Comparison of ENCODE assay signal across 27 cellular contexts in genomic region chr1:183178490-183178889, GRCh38. TPM values are rescaled to one million over a fixed set of nuclear protein-coding genes. Genes with fewer than 3 reads are reported as not detected.
DNase-seq lines count a peak whose midpoint lies in the region; ATAC-seq and TF ChIP-seq lines count a peak whose summit lies in the region.
"Had no signal": no experiment of that assay in that cellular context is flagged by ENCODE, and none has a peak within 500 bp of the region (broad histone marks: within the 10 kb centered on the region; RNA-seq: fewer than 3 reads in every experiment).

No MANE protein-coding gene starts in this region.

- POLR2A ChIA-PET in HCT116 (lab: Charles Lee), result no interaction called here
- POLR2A ChIA-PET in WTC11 (lab: Charles Lee), result no interaction called here

- no peak overlapping the region for H3K4me3 Mint-ChIP-seq in WTC11
- H3K4me3 Mint-ChIP-seq: activated naive CD8-positive, alpha-beta T cell treated with anti-CD3 and anti-CD28 coated beads, Interleukin-2, amount 10 ng/mL, durations not matched to agents 7 days and 5 days; activated T-cell treated with anti-CD3 and anti-CD28 coated beads, Interleukin-2, amount 50 U/mL, for 4 hours; central memory CD8-positive, alpha-beta T cell; type B pancreatic cell had no signal

- H3K79me2 ChIP-seq in HCT116 (ENCODE audit: insufficient read depth, low read length), result no peaks in the 10 kb centered on the region

- H3K4me1 ChIP-seq in HCT116 (ENCODE audit: control insufficient read depth in 1 of 2, insufficient read depth in 2 of 2, low read length in 2 of 2) (peaks cover 5 to 12% of the 10 kb centered on the region in 2 experiments; a peak in 3 of 4 replicates), thoracic aorta (ENCODE audit: control insufficient read depth in 1 of 2, low read depth in 2 of 2) (peaks cover 14 to 44% of the 10 kb centered on the region in 2 donors)

- ATAC-seq in HCT116, result no peak
- no peak for ATAC-seq in thoracic aorta (ENCODE audit: insufficient number of reproducible peaks, low FRiP score, low read depth)
- no peak for ATAC-seq in WTC11
- no peak for ATAC-seq in HG02642 (IDR thresholded peaks at IDR 0.05; ENCODE audit: poor library complexity, unreplicated experiment)
- ATAC-seq: activated T-cell treated with anti-CD3 and anti-CD28 coated beads, Interleukin-2, amount 50 U/mL, for 4 hours; left ventricle myocardium superior; Panc1; sciatic nerve had no signal

- no peaks in the 10 kb centered on the region for H3K36me3 Mint-ChIP-seq in WTC11
- H3K36me3 Mint-ChIP-seq: activated naive CD8-positive, alpha-beta T cell treated with anti-CD3 and anti-CD28 coated beads, Interleukin-2, amount 10 ng/mL, durations not matched to agents 7 days and 5 days; type B pancreatic cell had no signal

- H2AFZ ChIP-seq in HCT116 (ENCODE audit: low read depth, low read length, poor library complexity, severe bottlenecking), result peak overlapping the region; percentile 22

- intact Hi-C loops in HCT116 (cut with micrococcal nuclease), result no loop called here

- CTCF ChIA-PET in HCT116 (lab: Charles Lee) (no interaction called here), WTC11 (lab: Charles Lee) (no interaction called here)

- H3K9me3 ChIP-seq in HCT116 (ENCODE audit: control insufficient read depth in 1 of 2, insufficient read depth in 1 of 2, low read depth in 1 of 2, low read length in 2 of 2) (no peaks in the 10 kb centered on the region), thoracic aorta (no peaks in the 10 kb centered on the region)
- H3K9me3 ChIP-seq: esophagus squamous epithelium, SJCRH30 had no signal

- no peak overlapping the region for H3K4me3 ChIP-seq in HCT116 (replicated peaks in 1 of 2; ENCODE audit: low read depth in 1 of 2, low read length in 2 of 2)
- no peak overlapping the region for H3K4me3 ChIP-seq in cardiac fibroblast (replicated peaks in 1 of 2; ENCODE audit: low read depth in 2 of 2, low read length in 2 of 2)
- no peak overlapping the region for H3K4me3 ChIP-seq in thoracic aorta
- H3K4me3 ChIP-seq: esophagus squamous epithelium, SJCRH30 had no signal

- TF ChIP-seq CTCF in HCT116 (IDR thresholded peaks at IDR 0.05 in 2 of 3, conservative IDR thresholded peaks at IDR 0.05 in 1 of 3; ENCODE audit: borderline replicate concordance in 1 of 3, insufficient read depth in 1 of 3, low read depth in 2 of 3, low read length in 2 of 3), result no peak
- TF ChIP-seq CTCF in cardiac fibroblast (IDR thresholded peaks at IDR 0.05; ENCODE audit: low read depth, low read length), result no peak
- no peak for TF ChIP-seq CTCF in thoracic aorta (IDR thresholded peaks at IDR 0.05)
- TF ChIP-seq CTCF in WTC11 (IDR thresholded peaks at IDR 0.05), result no peak

- RAD21 ChIA-PET in HCT116 (lab: Charles Lee; ENCODE audit: low non-redundant PET in 1 of 2, low total read pairs in 2 of 2, uncharacterized antibody in 2 of 2, unreplicated experiment in 2 of 2), result no interaction called here

- peaks cover 18% of the 10 kb centered on the region for H3K4me1 Mint-ChIP-seq in WTC11
- H3K4me1 Mint-ChIP-seq: central memory CD8-positive, alpha-beta T cell had no signal

- no peak overlapping the region for H3K27ac Mint-ChIP-seq in WTC11
- H3K27ac Mint-ChIP-seq: activated naive CD8-positive, alpha-beta T cell treated with anti-CD3 and anti-CD28 coated beads, Interleukin-2, amount 10 ng/mL, durations not matched to agents 7 days and 5 days; type B pancreatic cell had no signal

- no peak for TF ChIP-seq RAD21 in HCT116 (IDR thresholded peaks at IDR 0.05; ENCODE audit: low read depth)

- no peak overlapping the region for H3K9ac ChIP-seq in HCT116 (ENCODE audit: low read length)

- no peaks in the 10 kb centered on the region for H3K27me3 Mint-ChIP-seq in WTC11 (ENCODE audit: low read depth)
- H3K27me3 Mint-ChIP-seq: type B pancreatic cell had no signal

- no peak overlapping the region for H3K4me2 ChIP-seq in HCT116 (ENCODE audit: low read length)

- no peaks in the 10 kb centered on the region for H3K36me3 ChIP-seq in HCT116 (ENCODE audit: control insufficient read depth in 1 of 2, insufficient read depth in 2 of 2, low read length in 2 of 2)
- no peaks in the 10 kb centered on the region for H3K36me3 ChIP-seq in thoracic aorta
- H3K36me3 ChIP-seq: esophagus squamous epithelium, SJCRH30 had no signal

- no peak for TF ChIP-seq POLR2A in HCT116 (IDR thresholded peaks at IDR 0.05; ENCODE audit: borderline replicate concordance, extremely low read depth, insufficient read depth, insufficient read length)

- BruUV-seq in HCT116 (replicated peaks; lab: Mats Ljungman, UMichigan), result no TSS peak

- H3K27me3 ChIP-seq in HCT116 (ENCODE audit: insufficient read depth, low read length), result no peaks in the 10 kb centered on the region
- H3K27me3 ChIP-seq in thoracic aorta (replicated peaks; ENCODE audit: insufficient read depth), result no peaks in the 10 kb centered on the region
- H3K27me3 ChIP-seq: esophagus squamous epithelium, SJCRH30 had no signal

- no peaks in the 10 kb centered on the region for H3K9me2 ChIP-seq in HCT116 (ENCODE audit: insufficient read depth)

- H4K20me1 ChIP-seq in HCT116 (ENCODE audit: insufficient read depth), result no peaks in the 10 kb centered on the region

- H3K9me3 Mint-ChIP-seq in WTC11, result peaks cover 4% of the 10 kb centered on the region
- H3K9me3 Mint-ChIP-seq: activated naive CD8-positive, alpha-beta T cell treated with anti-CD3 and anti-CD28 coated beads, Interleukin-2, amount 10 ng/mL, durations not matched to agents 7 days and 5 days; activated T-cell treated with anti-CD3 and anti-CD28 coated beads, Interleukin-2, amount 50 U/mL, for 4 hours; central memory CD8-positive, alpha-beta T cell; type B pancreatic cell had no signal

- DNase-seq in HCT116 (ENCODE audit: low read depth, low spot score) (no peak), cardiac fibroblast (ENCODE audit: low read depth in 2 of 2) (peak; percentile 61 to 76), fibroblast of the conjunctiva (ENCODE audit: low read depth) (peak; percentile 21), thoracic aorta (ENCODE audit: low spot score) (no peak), WTC11 (ENCODE audit: low spot score) (no peak), RPMI8226 (no peak)
- DNase-seq: activated CD4-positive, CD25-positive, alpha-beta regulatory T cell; activated gamma-delta T cell treated with Interleukin-2 at 50 U/mL for 16 hours; activated naive CD8-positive, alpha-beta T cell treated with anti-CD3 and anti-CD28 coated beads, Interleukin-2, amount 10 ng/mL, durations not matched to agents 7 days and 5 days; activated T-cell treated with anti-CD3 and anti-CD28 coated beads, Interleukin-2, amount 50 U/mL, for 4 hours; DMS79 treated with DMSO at 0.1 percent for 48 hours; esophagus squamous epithelium; GF-D8; glutamatergic neuron; GOT3; left ventricle myocardium superior; NCI-H1092; NCI-H187; NCI-H446 treated with DMSO at 0.1 percent for 48 hours; NCI-H774; SJCRH30; stimulated activated CD4-positive, alpha-beta T cell treated with anti-CD3 and anti-CD28 coated beads, Interleukin-4, amount 100 ng/mL, for 24 hours had no signal

- H3K27ac ChIP-seq in HCT116 (ENCODE audit: low read depth, low read length), result no peak overlapping the region
- H3K27ac ChIP-seq in thoracic aorta, result peak overlapping the region; percentile 45 to 87
- H3K27ac ChIP-seq: esophagus squamous epithelium, SJCRH30 had no signal

TF ChIP-seq in HCT116, 20 proteins besides CTCF, POLR2A, EP300 and RAD21:
- TF ChIP-seq ZFX (IDR thresholded peaks at IDR 0.05) (no peak), ZNF274 (IDR thresholded peaks at IDR 0.05; ENCODE audit: low read depth, low read length) (no peak), ATF3 (IDR thresholded peaks at IDR 0.05) (no peak), CBX3 (IDR thresholded peaks at IDR 0.05; ENCODE audit: low read depth) (no peak), SP1 (IDR thresholded peaks at IDR 0.05; ENCODE audit: low read depth) (no peak), YY1 (IDR thresholded peaks at IDR 0.05; ENCODE audit: extremely low read depth, insufficient replicate concordance, low read depth, low read length) (no peak), POLR2AphosphoS5 (IDR thresholded peaks at IDR 0.05; ENCODE audit: low read depth, low read length) (no peak), MAX (IDR thresholded peaks at IDR 0.05) (no peak), SIN3A (IDR thresholded peaks at IDR 0.05; ENCODE audit: low read depth) (no peak), EZH2 (IDR thresholded peaks at IDR 0.05) (no peak), JUND (IDR thresholded peaks at IDR 0.05) (no peak)
TF ChIP-seq in HCT116: peak in this region for 0.

TF ChIP-seq in WTC11, 78 proteins besides CTCF, POLR2A, EP300 and RAD21 (continues in another document):
- no peak for TF ChIP-seq IRF2 (CRISPR knock-in tag; IDR thresholded peaks at IDR 0.05; ENCODE audit: borderline replicate concordance, low read depth)
- no peak for TF ChIP-seq ATF3 (CRISPR knock-in tag; conservative IDR thresholded peaks at IDR 0.05)
- no peak for TF ChIP-seq HMGA2 (CRISPR knock-in tag; IDR thresholded peaks at IDR 0.05)

RNA-seq across cellular contexts. Expression of gene LAMC2, which starts 7.6 kb away (rescaled TPM):
- total RNA-seq in HCT116 (2021; ENCODE audit: unreplicated experiment) (22.2 TPM), thoracic aorta (1 to 10 TPM in 1 of 2 donors, under 1 TPM in 1; 0.54 to 4.5 TPM), WTC11 (2021) (6.5 to 7.9 TPM (median 6.5 TPM) in 3 replicates)
- polyA plus RNA-seq in HCT116 (2012), result 43.6 and 44.3 TPM in 2 replicates
- total RNA-seq: activated naive CD8-positive, alpha-beta T cell treated with anti-CD3 and anti-CD28 coated beads, Interleukin-2, amount 10 ng/mL, durations not matched to agents 7 days and 5 days had no signal

Comparison
In these comparisons a context has a peak if more than half of its experiments do, and no peak if none do; other contexts are left out.
1. DNase-seq: peak in cardiac fibroblast (2 of 2) and fibroblast of the conjunctiva (single experiment); none in HCT116 (single experiment), thoracic aorta (single experiment), WTC11 (single experiment) and RPMI8226 (single experiment).